In genomic region chr3:32821686-32822296, GRCh38 we compare ENCODE assay signal across 1 cellular context.
TF ChIP-seq lines count a peak whose summit lies in the region.

No MANE protein-coding gene starts in this region.

TF ChIP-seq in WTC11, 78 proteins besides CTCF, POLR2A, EP300 and RAD21 (continued from another document):
- TF ChIP-seq ZSCAN18 (CRISPR knock-in tag; IDR thresholded peaks at IDR 0.05) = no peak
